ENCODE assay signal across 1 cellular context in the genomic region with DNA sequence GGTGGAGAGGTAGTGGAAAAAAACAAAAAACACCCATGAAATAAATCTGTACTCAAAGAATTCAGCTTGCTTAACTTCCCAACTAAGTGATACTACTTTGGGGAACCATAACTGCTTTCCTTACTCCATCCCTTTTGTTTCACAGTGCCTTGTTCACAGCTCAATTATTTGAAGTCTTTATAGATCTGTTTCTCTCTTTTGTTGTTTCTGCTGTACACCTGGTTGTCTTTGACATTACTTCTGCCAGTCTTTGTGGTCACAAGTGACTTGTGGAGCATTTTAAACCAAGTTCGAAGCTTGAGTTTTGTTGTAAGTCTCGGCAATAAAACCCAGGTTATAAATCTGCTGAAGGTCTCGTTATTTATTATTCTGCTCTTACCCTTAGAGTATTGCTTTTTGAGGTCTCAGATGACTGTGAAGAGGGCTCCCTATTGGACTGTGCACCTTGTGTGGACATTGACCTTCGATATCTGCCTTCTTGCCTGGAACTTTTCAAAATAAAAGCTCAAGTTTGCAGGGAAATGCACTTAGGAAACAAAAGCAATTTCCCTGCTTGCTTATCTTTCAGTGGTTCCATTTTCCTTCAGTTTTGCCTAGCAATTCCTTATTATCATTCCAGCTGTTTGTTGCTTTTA.
A peak's percentile ranks its signal among the peaks of the same experiment; 100 is the strongest.
TF ChIP-seq lines count a peak whose summit lies in the region.

No MANE protein-coding gene starts in this region.

TF ChIP-seq in HepG2, 621 proteins besides CTCF, POLR2A, EP300 and RAD21 (continues in another document):
- no peak for TF ChIP-seq ZNF253 (CRISPR knock-in tag; IDR thresholded peaks at IDR 0.05; ENCODE audit: borderline replicate concordance)
- TF ChIP-seq RNF219 (CRISPR knock-in tag; IDR thresholded peaks at IDR 0.05), result no peak
- TF ChIP-seq RORA (CRISPR knock-in tag; IDR thresholded peaks at IDR 0.05), result no peak
- no peak for TF ChIP-seq GPN1 (CRISPR knock-in tag; IDR thresholded peaks at IDR 0.05; ENCODE audit: borderline replicate concordance)
- TF ChIP-seq DPF2 (CRISPR knock-in tag; IDR thresholded peaks at IDR 0.05; ENCODE audit: borderline replicate concordance, low read depth), result no peak
- no peak for TF ChIP-seq ZFX (CRISPR knock-in tag; IDR thresholded peaks at IDR 0.05; ENCODE audit: low read depth)
- no peak for TF ChIP-seq ZNF337 (CRISPR knock-in tag; IDR thresholded peaks at IDR 0.05; ENCODE audit: borderline replicate concordance, low read depth)
- no peak for TF ChIP-seq ZNF354B (CRISPR knock-in tag; IDR thresholded peaks at IDR 0.05)
- TF ChIP-seq ZNF317 (CRISPR knock-in tag; IDR thresholded peaks at IDR 0.05), result no peak
- TF ChIP-seq EHMT2 (IDR thresholded peaks at IDR 0.05; ENCODE audit: borderline replicate concordance, low read depth, low read length), result no peak
- TF ChIP-seq USF2 (IDR thresholded peaks at IDR 0.05; ENCODE audit: low read depth, low read length), result no peak
- TF ChIP-seq USF2 (CRISPR knock-in tag; IDR thresholded peaks at IDR 0.05; ENCODE audit: borderline replicate concordance), result no peak
- no peak for TF ChIP-seq LCORL (IDR thresholded peaks at IDR 0.05)
- TF ChIP-seq LCORL (CRISPR knock-in tag; IDR thresholded peaks at IDR 0.05), result no peak
- no peak for TF ChIP-seq CREB1 (IDR thresholded peaks at IDR 0.05)
- 0 out of 2 replicates have a peak, but pooled peaks have one; percentile 31 for TF ChIP-seq CREB1 (CRISPR knock-in tag; IDR thresholded peaks at IDR 0.05)
- no peak for TF ChIP-seq ZNF740 (CRISPR knock-in tag; IDR thresholded peaks at IDR 0.05)
- TF ChIP-seq, protein P1, sequence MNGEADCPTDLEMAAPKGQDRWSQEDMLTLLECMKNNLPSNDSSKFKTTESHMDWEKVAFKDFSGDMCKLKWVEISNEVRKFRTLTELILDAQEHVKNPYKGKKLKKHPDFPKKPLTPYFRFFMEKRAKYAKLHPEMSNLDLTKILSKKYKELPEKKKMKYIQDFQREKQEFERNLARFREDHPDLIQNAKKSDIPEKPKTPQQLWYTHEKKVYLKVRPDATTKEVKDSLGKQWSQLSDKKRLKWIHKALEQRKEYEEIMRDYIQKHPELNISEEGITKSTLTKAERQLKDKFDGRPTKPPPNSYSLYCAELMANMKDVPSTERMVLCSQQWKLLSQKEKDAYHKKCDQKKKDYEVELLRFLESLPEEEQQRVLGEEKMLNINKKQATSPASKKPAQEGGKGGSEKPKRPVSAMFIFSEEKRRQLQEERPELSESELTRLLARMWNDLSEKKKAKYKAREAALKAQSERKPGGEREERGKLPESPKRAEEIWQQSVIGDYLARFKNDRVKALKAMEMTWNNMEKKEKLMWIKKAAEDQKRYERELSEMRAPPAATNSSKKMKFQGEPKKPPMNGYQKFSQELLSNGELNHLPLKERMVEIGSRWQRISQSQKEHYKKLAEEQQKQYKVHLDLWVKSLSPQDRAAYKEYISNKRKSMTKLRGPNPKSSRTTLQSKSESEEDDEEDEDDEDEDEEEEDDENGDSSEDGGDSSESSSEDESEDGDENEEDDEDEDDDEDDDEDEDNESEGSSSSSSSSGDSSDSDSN (CRISPR knock-in tag; IDR thresholded peaks at IDR 0.05), result no peak
- TF ChIP-seq YEATS4 (CRISPR knock-in tag; IDR thresholded peaks at IDR 0.05; ENCODE audit: borderline replicate concordance), result no peak
- TF ChIP-seq, protein P2, sequence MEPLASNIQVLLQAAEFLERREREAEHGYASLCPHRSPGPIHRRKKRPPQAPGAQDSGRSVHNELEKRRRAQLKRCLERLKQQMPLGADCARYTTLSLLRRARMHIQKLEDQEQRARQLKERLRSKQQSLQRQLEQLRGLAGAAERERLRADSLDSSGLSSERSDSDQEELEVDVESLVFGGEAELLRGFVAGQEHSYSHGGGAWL (CRISPR knock-in tag; IDR thresholded peaks at IDR 0.05), result no peak
- TF ChIP-seq ZNF660 (CRISPR knock-in tag; IDR thresholded peaks at IDR 0.05; ENCODE audit: borderline replicate concordance, low read depth), result no peak
- TF ChIP-seq SP140L (CRISPR knock-in tag; IDR thresholded peaks at IDR 0.05; ENCODE audit: borderline replicate concordance), result no peak
- no peak for TF ChIP-seq ZNF232 (CRISPR knock-in tag; IDR thresholded peaks at IDR 0.05; ENCODE audit: borderline replicate concordance)
- TF ChIP-seq, protein P3, sequence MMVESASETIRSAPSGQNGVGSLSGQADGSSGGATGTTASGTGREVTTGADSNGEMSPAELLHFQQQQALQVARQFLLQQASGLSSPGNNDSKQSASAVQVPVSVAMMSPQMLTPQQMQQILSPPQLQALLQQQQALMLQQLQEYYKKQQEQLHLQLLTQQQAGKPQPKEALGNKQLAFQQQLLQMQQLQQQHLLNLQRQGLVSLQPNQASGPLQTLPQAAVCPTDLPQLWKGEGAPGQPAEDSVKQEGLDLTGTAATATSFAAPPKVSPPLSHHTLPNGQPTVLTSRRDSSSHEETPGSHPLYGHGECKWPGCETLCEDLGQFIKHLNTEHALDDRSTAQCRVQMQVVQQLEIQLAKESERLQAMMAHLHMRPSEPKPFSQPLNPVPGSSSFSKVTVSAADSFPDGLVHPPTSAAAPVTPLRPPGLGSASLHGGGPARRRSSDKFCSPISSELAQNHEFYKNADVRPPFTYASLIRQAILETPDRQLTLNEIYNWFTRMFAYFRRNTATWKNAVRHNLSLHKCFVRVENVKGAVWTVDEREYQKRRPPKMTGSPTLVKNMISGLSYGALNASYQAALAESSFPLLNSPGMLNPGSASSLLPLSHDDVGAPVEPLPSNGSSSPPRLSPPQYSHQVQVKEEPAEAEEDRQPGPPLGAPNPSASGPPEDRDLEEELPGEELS (CRISPR knock-in tag; IDR thresholded peaks at IDR 0.05), result 0 out of 2 replicates have a peak, but pooled peaks have one; percentile 29
- peak; percentile 44 for TF ChIP-seq MED1 (CRISPR knock-in tag; IDR thresholded peaks at IDR 0.05)
- no peak for TF ChIP-seq DR1 (CRISPR knock-in tag; IDR thresholded peaks at IDR 0.05)
- TF ChIP-seq SNAPC2 (CRISPR knock-in tag; IDR thresholded peaks at IDR 0.05), result no peak
- no peak for TF ChIP-seq TRIM24 (CRISPR knock-in tag; IDR thresholded peaks at IDR 0.05)
- no peak for TF ChIP-seq HCFC1 (IDR thresholded peaks at IDR 0.05; ENCODE audit: low read depth, low read length)
- no peak for TF ChIP-seq RFXANK (CRISPR knock-in tag; IDR thresholded peaks at IDR 0.05)
- TF ChIP-seq ZNF691 (CRISPR knock-in tag; IDR thresholded peaks at IDR 0.05; ENCODE audit: borderline replicate concordance, low read depth), result no peak
- TF ChIP-seq KAT8 (CRISPR knock-in tag; IDR thresholded peaks at IDR 0.05), result peak; percentile 50
- TF ChIP-seq, protein P4, sequence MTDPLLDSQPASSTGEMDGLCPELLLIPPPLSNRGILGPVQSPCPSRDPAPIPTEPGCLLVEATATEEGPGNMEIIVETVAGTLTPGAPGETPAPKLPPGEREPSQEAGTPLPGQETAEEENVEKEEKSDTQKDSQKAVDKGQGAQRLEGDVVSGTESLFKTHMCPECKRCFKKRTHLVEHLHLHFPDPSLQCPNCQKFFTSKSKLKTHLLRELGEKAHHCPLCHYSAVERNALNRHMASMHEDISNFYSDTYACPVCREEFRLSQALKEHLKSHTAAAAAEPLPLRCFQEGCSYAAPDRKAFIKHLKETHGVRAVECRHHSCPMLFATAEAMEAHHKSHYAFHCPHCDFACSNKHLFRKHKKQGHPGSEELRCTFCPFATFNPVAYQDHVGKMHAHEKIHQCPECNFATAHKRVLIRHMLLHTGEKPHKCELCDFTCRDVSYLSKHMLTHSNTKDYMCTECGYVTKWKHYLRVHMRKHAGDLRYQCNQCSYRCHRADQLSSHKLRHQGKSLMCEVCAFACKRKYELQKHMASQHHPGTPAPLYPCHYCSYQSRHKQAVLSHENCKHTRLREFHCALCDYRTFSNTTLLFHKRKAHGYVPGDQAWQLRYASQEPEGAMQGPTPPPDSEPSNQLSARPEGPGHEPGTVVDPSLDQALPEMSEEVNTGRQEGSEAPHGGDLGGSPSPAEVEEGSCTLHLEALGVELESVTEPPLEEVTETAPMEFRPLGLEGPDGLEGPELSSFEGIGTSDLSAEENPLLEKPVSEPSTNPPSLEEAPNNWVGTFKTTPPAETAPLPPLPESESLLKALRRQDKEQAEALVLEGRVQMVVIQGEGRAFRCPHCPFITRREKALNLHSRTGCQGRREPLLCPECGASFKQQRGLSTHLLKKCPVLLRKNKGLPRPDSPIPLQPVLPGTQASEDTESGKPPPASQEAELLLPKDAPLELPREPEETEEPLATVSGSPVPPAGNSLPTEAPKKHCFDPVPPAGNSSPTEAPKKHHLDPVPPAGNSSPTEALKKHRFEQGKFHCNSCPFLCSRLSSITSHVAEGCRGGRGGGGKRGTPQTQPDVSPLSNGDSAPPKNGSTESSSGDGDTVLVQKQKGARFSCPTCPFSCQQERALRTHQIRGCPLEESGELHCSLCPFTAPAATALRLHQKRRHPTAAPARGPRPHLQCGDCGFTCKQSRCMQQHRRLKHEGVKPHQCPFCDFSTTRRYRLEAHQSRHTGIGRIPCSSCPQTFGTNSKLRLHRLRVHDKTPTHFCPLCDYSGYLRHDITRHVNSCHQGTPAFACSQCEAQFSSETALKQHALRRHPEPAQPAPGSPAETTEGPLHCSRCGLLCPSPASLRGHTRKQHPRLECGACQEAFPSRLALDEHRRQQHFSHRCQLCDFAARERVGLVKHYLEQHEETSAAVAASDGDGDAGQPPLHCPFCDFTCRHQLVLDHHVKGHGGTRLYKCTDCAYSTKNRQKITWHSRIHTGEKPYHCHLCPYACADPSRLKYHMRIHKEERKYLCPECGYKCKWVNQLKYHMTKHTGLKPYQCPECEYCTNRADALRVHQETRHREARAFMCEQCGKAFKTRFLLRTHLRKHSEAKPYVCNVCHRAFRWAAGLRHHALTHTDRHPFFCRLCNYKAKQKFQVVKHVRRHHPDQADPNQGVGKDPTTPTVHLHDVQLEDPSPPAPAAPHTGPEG (CRISPR knock-in tag; IDR thresholded peaks at IDR 0.05), result no peak
- TF ChIP-seq AGO2 (optimal IDR thresholded peaks at IDR 0.05; ENCODE audit: low read depth, low read length), result no peak
- TF ChIP-seq ARNTL (CRISPR knock-in tag; IDR thresholded peaks at IDR 0.05), result no peak
- TF ChIP-seq ZNF207 (IDR thresholded peaks at IDR 0.05; ENCODE audit: borderline replicate concordance), result no peak
- no peak for TF ChIP-seq TRAFD1 (CRISPR knock-in tag; IDR thresholded peaks at IDR 0.05; ENCODE audit: borderline replicate concordance)
- peak; percentile 92 for TF ChIP-seq ZMYM4 (CRISPR knock-in tag; IDR thresholded peaks at IDR 0.05)
- no peak for TF ChIP-seq TFAP4 (IDR thresholded peaks at IDR 0.05; ENCODE audit: borderline replicate concordance, low read depth)
- TF ChIP-seq SOX5 (CRISPR knock-in tag; IDR thresholded peaks at IDR 0.05; ENCODE audit: borderline replicate concordance), result peak; percentile 42; the same call in 1 of the 2 replicates
- TF ChIP-seq ISL2 (CRISPR knock-in tag; IDR thresholded peaks at IDR 0.05), result peak; percentile 59; the same call in 1 of the 2 replicates
- no peak for TF ChIP-seq ZNF121 (CRISPR knock-in tag; IDR thresholded peaks at IDR 0.05)
